In the genomic region with DNA sequence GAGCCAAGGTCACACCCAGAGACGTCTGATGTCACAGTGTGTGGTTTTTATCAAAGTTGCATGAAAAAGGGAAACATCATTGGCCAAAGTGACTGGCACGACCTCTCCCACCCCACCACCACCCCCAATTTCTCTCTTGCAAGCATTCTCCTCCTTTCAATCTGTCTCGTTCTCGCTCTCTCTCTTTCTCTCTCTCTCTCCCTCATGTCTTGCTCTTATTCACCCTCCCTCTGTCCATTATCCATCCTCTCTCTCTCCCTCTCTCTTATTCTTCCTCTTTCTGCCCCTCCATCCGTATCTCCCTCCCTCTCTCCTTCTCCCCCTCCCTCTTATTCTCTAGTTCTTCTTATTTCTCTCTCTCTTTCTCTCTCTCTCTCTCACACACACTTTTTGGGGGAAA, we compare ENCODE assay signal across 16 cellular contexts. TPM values are rescaled to one million over a fixed set of nuclear protein-coding genes. Genes with fewer than 3 reads are reported as not detected.
A peak's percentile ranks its signal among the peaks of the same experiment; 100 is the strongest.
DNase-seq lines count a peak whose midpoint lies in the region; TF ChIP-seq lines count a peak whose summit lies in the region.
"Had no signal": no experiment of that assay in that cellular context is flagged by ENCODE, and none has a peak within 500 bp of the region (broad histone marks: within the 10 kb centered on the region; RNA-seq: fewer than 3 reads in every experiment).

No MANE protein-coding gene starts in this region.

- H3K27ac Mint-ChIP-seq in brain (peak overlapping the region in 4 of 5 experiments; percentile 20 to 67 (median 56)), neural crest cell (ENCODE audit: unreplicated experiment) (peak overlapping the region; percentile 71)
- H3K27ac Mint-ChIP-seq: CD4-positive, CD25-positive, alpha-beta regulatory T cell; CD8-positive, alpha-beta memory T cell; H9 had no signal

- H3K79me1 ChIP-seq in mesenchymal stem cell (replicated peaks; ENCODE audit: low read length, poor library complexity, severe bottlenecking): peaks cover 65% of the 10 kb centered on the region

- no peak overlapping the region for H3K18ac ChIP-seq in mesenchymal stem cell (ENCODE audit: low read depth in 1 of 2, low read length in 2 of 2)

- H3K4ac ChIP-seq in mesenchymal stem cell (ENCODE audit: low read depth in 1 of 2, low read length in 2 of 2): no peak overlapping the region

- H3K27me3 ChIP-seq in BLaER1 treated with 17β-estradiol and CSF1 and Interleukin-3, amounts not matched to agents 10 nM and 100 nM: no peaks in the 10 kb centered on the region
- H3K27me3 ChIP-seq in esophagus muscularis mucosa (no peaks in the 10 kb centered on the region), mesenchymal stem cell (ENCODE audit: control insufficient read depth in 1 of 2, insufficient read depth in 1 of 2, low read length in 2 of 2) (no peaks in the 10 kb centered on the region)

- peaks cover 0 to 4% (median 0%) of the 10 kb centered on the region in 5 experiments for H3K9me3 Mint-ChIP-seq in brain
- H3K9me3 Mint-ChIP-seq in neural crest cell: no peaks in the 10 kb centered on the region
- H3K9me3 Mint-ChIP-seq: CD8-positive, alpha-beta memory T cell; H9 had no signal

- H3K23ac ChIP-seq in mesenchymal stem cell (ENCODE audit: low read length in 2 of 2): no peak overlapping the region

- H3K4me1 Mint-ChIP-seq in brain (peaks cover 54% of the 10 kb centered on the region), neural crest cell (peaks cover 21% of the 10 kb centered on the region)
- H3K4me1 Mint-ChIP-seq: CD4-positive, CD25-positive, alpha-beta regulatory T cell; CD8-positive, alpha-beta memory T cell had no signal

- no peak overlapping the region for H2BK5ac ChIP-seq in mesenchymal stem cell (ENCODE audit: low read depth, low read length, poor library complexity, severe bottlenecking)

- DNase-seq in esophagus muscularis mucosa (ENCODE audit: extremely low spot score) (no peak), neural crest cell (ENCODE audit: low read depth, low spot score) (no peak), kidney glomerular epithelial cell (lab: John Stamatoyannopoulos, UW) (no peak), mesenchymal stem cell (no peak), HT-29 (ENCODE audit: low spot score) (no peak), pons (ENCODE audit: low spot score) (no peak)
- DNase-seq: 8988T; C1 segment of cervical spinal cord; Caco-2; CD4-positive, CD25-positive, alpha-beta regulatory T cell; CD8-positive, alpha-beta memory T cell; DMS79; GDM1; H9 had no signal

- H2BK12ac ChIP-seq in mesenchymal stem cell (ENCODE audit: low read length in 2 of 2): no peak overlapping the region

- no peak overlapping the region for H2AK5ac ChIP-seq in mesenchymal stem cell (ENCODE audit: low read length, severe bottlenecking)

- H2AFZ ChIP-seq in mesenchymal stem cell (ENCODE audit: low read depth, low read length): no peak overlapping the region

- H3K27me3 Mint-ChIP-seq in brain (no peaks in the 10 kb centered on the region), neural crest cell (ENCODE audit: low read depth) (no peaks in the 10 kb centered on the region)

- H4K91ac ChIP-seq in mesenchymal stem cell (ENCODE audit: low read length): no peak overlapping the region

- peaks cover 44% of the 10 kb centered on the region for H3K36me3 Mint-ChIP-seq in brain
- no peaks in the 10 kb centered on the region for H3K36me3 Mint-ChIP-seq in neural crest cell (ENCODE audit: low read depth)
- H3K36me3 Mint-ChIP-seq: CD4-positive, CD25-positive, alpha-beta regulatory T cell; CD8-positive, alpha-beta memory T cell had no signal

- no peak for TF ChIP-seq CTCF in brain (conservative IDR thresholded peaks at IDR 0.05)
- no peak for TF ChIP-seq CTCF in esophagus muscularis mucosa (IDR thresholded peaks at IDR 0.05)
- no peak for TF ChIP-seq CTCF in neural crest cell (conservative IDR thresholded peaks at IDR 0.05)

- intact Hi-C loops in esophagus muscularis mucosa (cut with DNase I): no loop called here

- no peak overlapping the region for H2BK15ac ChIP-seq in mesenchymal stem cell (ENCODE audit: low read depth, poor library complexity, severe bottlenecking)

- TF ChIP-seq EP300 in esophagus muscularis mucosa (IDR thresholded peaks at IDR 0.05): no peak

- TF ChIP-seq POLR2A in esophagus muscularis mucosa (IDR thresholded peaks at IDR 0.05; ENCODE audit: low read depth): no peak

- H2BK120ac ChIP-seq in mesenchymal stem cell (ENCODE audit: low read depth, low read length): no peak overlapping the region

- no peaks in the 10 kb centered on the region for H3K36me3 ChIP-seq in BLaER1 treated with 17β-estradiol and CSF1 and Interleukin-3, amounts not matched to agents 10 nM and 100 nM
- H3K36me3 ChIP-seq in esophagus muscularis mucosa (peaks cover 0 to 12% (median 8%) of the 10 kb centered on the region in 4 donors), mesenchymal stem cell (ENCODE audit: control insufficient read depth in 1 of 2, insufficient read depth in 2 of 2, low read depth in 1 of 2, low read length in 2 of 2) (peaks cover 0 to 82% of the 10 kb centered on the region in 2 experiments)

- no peak overlapping the region for H3K4me3 ChIP-seq in BLaER1 treated with 17β-estradiol and CSF1 and Interleukin-3, amounts not matched to agents 10 nM and 100 nM
- H3K4me3 ChIP-seq in esophagus muscularis mucosa: no peak overlapping the region
- no peak overlapping the region for H3K4me3 ChIP-seq in mesenchymal stem cell (ENCODE audit: insufficient read depth in 1 of 2, low read depth in 1 of 2, low read length in 2 of 2)

- 54% methylated on average over 5 of the region's 5 CpGs for WGBS in esophagus muscularis mucosa
- WGBS in mesenchymal stem cell: 74% methylated on average over 5 of the region's 5 CpGs

- H3K4me1 ChIP-seq in BLaER1 treated with 17β-estradiol and CSF1 and Interleukin-3, amounts not matched to agents 10 nM and 100 nM: peaks cover 12 to 20% (median 18%) of the 10 kb centered on the region in 10 experiments
- H3K4me1 ChIP-seq in esophagus muscularis mucosa: peaks cover 0 to 49% (median 41%) of the 10 kb centered on the region in 4 donors
- peaks cover 24% of the 10 kb centered on the region for H3K4me1 ChIP-seq in mesenchymal stem cell (ENCODE audit: control insufficient read depth, insufficient read depth, low read depth, low read length)

- peak overlapping the region; percentile 31 to 65 (median 45); a peak in 19 of 22 replicates for H3K4me2 ChIP-seq in BLaER1 treated with 17β-estradiol and CSF1 and Interleukin-3, amounts not matched to agents 10 nM and 100 nM
- no peak overlapping the region for H3K4me2 ChIP-seq in mesenchymal stem cell (ENCODE audit: low read length, poor library complexity, severe bottlenecking)

- H3K4me3 Mint-ChIP-seq in brain: no peak overlapping the region
- H3K4me3 Mint-ChIP-seq in neural crest cell: no peak overlapping the region
- H3K4me3 Mint-ChIP-seq: CD4-positive, CD25-positive, alpha-beta regulatory T cell; CD8-positive, alpha-beta memory T cell; H9 had no signal

- no peak overlapping the region for H4K8ac ChIP-seq in mesenchymal stem cell (ENCODE audit: low read length)

- H3K9me3 ChIP-seq in BLaER1 treated with 17β-estradiol and CSF1 and Interleukin-3, amounts not matched to agents 10 nM and 100 nM (replicated peaks in 1 of 11): no peaks in the 10 kb centered on the region
- no peaks in the 10 kb centered on the region for H3K9me3 ChIP-seq in esophagus muscularis mucosa
- H3K9me3 ChIP-seq in mesenchymal stem cell (ENCODE audit: control insufficient read depth, low read length): no peaks in the 10 kb centered on the region
- H3K9me3 ChIP-seq: Caco-2 had no signal

- H3K27ac ChIP-seq in BLaER1 treated with 17β-estradiol and CSF1 and Interleukin-3, amounts not matched to agents 10 nM and 100 nM: no peak overlapping the region
- H3K27ac ChIP-seq in esophagus muscularis mucosa (replicated peaks in 1 of 4) (peak overlapping the region in 3 of 4 donors; percentile 17 to 48 (median 40)), mesenchymal stem cell (ENCODE audit: low read length, poor library complexity, severe bottlenecking) (no peak overlapping the region)

- H3K9ac ChIP-seq in BLaER1 treated with 17β-estradiol and CSF1 and Interleukin-3, amounts not matched to agents 10 nM and 100 nM: peak overlapping the region in 1 of 11 experiments; percentile 15; a peak in 1 of 22 replicates
- H3K9ac ChIP-seq in mesenchymal stem cell (ENCODE audit: low read length): no peak overlapping the region

- peaks cover 0 to 7% (median 0%) of the 10 kb centered on the region in 11 experiments; a peak in 1 of 22 replicates for H4K20me1 ChIP-seq in BLaER1 treated with 17β-estradiol and CSF1 and Interleukin-3, amounts not matched to agents 10 nM and 100 nM

- no peak overlapping the region for H3K14ac ChIP-seq in mesenchymal stem cell (ENCODE audit: low read length in 2 of 2)

RNA-seq across cellular contexts. Expression of a gene that starts 40.5 kb away (rescaled TPM):
- 1.7 TPM for polyA plus RNA-seq in brain (ENCODE audit: insufficient read depth, low read depth, low replicate concordance)
- 10 to 100 TPM; 16.2 to 47.3 (median 29.0) TPM for total RNA-seq in esophagus muscularis mucosa
- total RNA-seq in neural crest cell: 19.0 TPM in 2 replicates
- 8.0 TPM for polyA plus RNA-seq in mesenchymal stem cell (2013, experiment 1 of 2)
- polyA plus RNA-seq in mesenchymal stem cell (2013, experiment 2 of 2): 6.6 TPM
- total RNA-seq in HT-29 (2014; rRNA removed; shearing (Covaris generic)): not detected in 2 replicates
- polyA plus RNA-seq: CD8-positive, alpha-beta memory T cell had no signal

Comparison
In these comparisons a context has a peak if more than half of its experiments do, and no peak if none do; other contexts are left out.
1. H3K27ac ChIP-seq: peak in esophagus muscularis mucosa (3 of 4); none in BLaER1 treated with 17β-estradiol and CSF1 and Interleukin-3, amounts not matched to agents 10 nM and 100 nM (0 of 11) and mesenchymal stem cell (single experiment).
2. RNA of a gene that starts 40.5 kb away (total RNA-seq): 16.2 to 47.3 TPM in esophagus muscularis mucosa and 19.0 TPM in neural crest cell; not detected in HT-29; every median in the first group is over 10 times any median in the second.